ENCODE assay signal across 8 cellular contexts in genomic region chr6:53066059-53066406, GRCh38. TPM values are rescaled to one million over a fixed set of nuclear protein-coding genes. Genes with fewer than 3 reads are reported as not detected.
A peak's percentile ranks its signal among the peaks of the same experiment; 100 is the strongest.
DNase-seq lines count a peak whose midpoint lies in the region; ATAC-seq and TF ChIP-seq lines count a peak whose summit lies in the region.

No MANE protein-coding gene starts in this region.

- ATAC-seq in HCT116 (no peak), T-helper 17 cell (no peak), HG03342 (IDR thresholded peaks at IDR 0.05; ENCODE audit: unreplicated experiment) (no peak)

- H3K27me3 Mint-ChIP-seq in T-helper 17 cell (no peaks in the 10 kb centered on the region), MCF 10A (ENCODE audit: insufficient read depth, unreplicated experiment) (no peaks in the 10 kb centered on the region)

- H3K9me3 ChIP-seq in BE2C, result no peaks in the 10 kb centered on the region
- H3K9me3 ChIP-seq in HCT116 (ENCODE audit: control insufficient read depth in 1 of 2, insufficient read depth in 1 of 2, low read depth in 1 of 2, low read length in 2 of 2), result no peaks in the 10 kb centered on the region
- no peaks in the 10 kb centered on the region for H3K9me3 ChIP-seq in T-helper 17 cell (ENCODE audit: control insufficient read depth, low read length, poor library complexity, severe bottlenecking)
- no peaks in the 10 kb centered on the region for H3K9me3 ChIP-seq in iPS-18a (ENCODE audit: control insufficient read depth, low read depth, low read length)
- no peaks in the 10 kb centered on the region for H3K9me3 ChIP-seq in sigmoid colon

- no peaks in the 10 kb centered on the region for H3K27me3 ChIP-seq in BE2C
- H3K27me3 ChIP-seq in HCT116 (ENCODE audit: insufficient read depth, low read length), result no peaks in the 10 kb centered on the region
- peaks cover 10% of the 10 kb centered on the region for H3K27me3 ChIP-seq in iPS-18a (ENCODE audit: control insufficient read depth, insufficient read depth, low read length)
- no peaks in the 10 kb centered on the region for H3K27me3 ChIP-seq in sigmoid colon

- no peaks in the 10 kb centered on the region for H3K9me2 ChIP-seq in HCT116 (ENCODE audit: insufficient read depth)

- H4K20me1 ChIP-seq in HCT116 (ENCODE audit: insufficient read depth), result no peaks in the 10 kb centered on the region

- H3K4me2 ChIP-seq in HCT116 (ENCODE audit: low read length), result peak overlapping the region; percentile 78

- TF ChIP-seq CTCF in BE2C (IDR thresholded peaks at IDR 0.05; ENCODE audit: low read depth, low read length), result no peak
- TF ChIP-seq CTCF in HCT116 (IDR thresholded peaks at IDR 0.05 in 2 of 3, conservative IDR thresholded peaks at IDR 0.05 in 1 of 3; ENCODE audit: borderline replicate concordance in 1 of 3, insufficient read depth in 1 of 3, low read depth in 2 of 3, low read length in 2 of 3), result no peak
- TF ChIP-seq CTCF in MCF 10A (IDR thresholded peaks at IDR 0.05; ENCODE audit: unreplicated experiment), result no peak
- no peak for TF ChIP-seq CTCF in sigmoid colon (IDR thresholded peaks at IDR 0.05)

- H3K4me3 ChIP-seq in BE2C (ENCODE audit: low read depth, low read length) (peak overlapping the region; percentile 96), HCT116 (replicated peaks in 1 of 2; ENCODE audit: low read depth in 1 of 2, low read length in 2 of 2) (peak overlapping the region; percentile 78 to 84), iPS-18a (ENCODE audit: low read length) (peak overlapping the region; percentile 100), sigmoid colon (peak overlapping the region; percentile 75 to 92 (median 84))

- BruUV-seq in HCT116 (replicated peaks; lab: Mats Ljungman, UMichigan) (no TSS peak), MCF 10A (replicated peaks; lab: Mats Ljungman, UMichigan) (no TSS peak)

- TF ChIP-seq EP300 in sigmoid colon (IDR thresholded peaks at IDR 0.05), result no peak

- H3K4me1 ChIP-seq in BE2C, result peaks cover 20% of the 10 kb centered on the region
- peaks cover 10 to 28% of the 10 kb centered on the region in 2 experiments; a peak in 3 of 4 replicates for H3K4me1 ChIP-seq in HCT116 (ENCODE audit: control insufficient read depth in 1 of 2, insufficient read depth in 2 of 2, low read length in 2 of 2)
- H3K4me1 ChIP-seq in iPS-18a (ENCODE audit: control insufficient read depth, low read depth, low read length), result peaks cover 9% of the 10 kb centered on the region
- H3K4me1 ChIP-seq in sigmoid colon, result peaks cover 0 to 42% (median 37%) of the 10 kb centered on the region in 4 donors

- H3K36me3 Mint-ChIP-seq in T-helper 17 cell (ENCODE audit: low read depth), result no peaks in the 10 kb centered on the region
- H3K36me3 Mint-ChIP-seq in MCF 10A (ENCODE audit: insufficient read depth, unreplicated experiment), result peaks cover 14% of the 10 kb centered on the region

- intact Hi-C loops in HCT116 (cut with micrococcal nuclease), result no loop called here
- intact Hi-C loops in MCF 10A (cut with micrococcal nuclease), result no loop called here
- intact Hi-C loops in sigmoid colon (cut with DNase I), result loop anchor here (5.0 kb wide), 1 partner anchor 76 kb away; no protein-coding TSS in a partner anchor

- H3K36me3 ChIP-seq in BE2C, result no peaks in the 10 kb centered on the region
- no peaks in the 10 kb centered on the region; a peak in 1 of 4 replicates for H3K36me3 ChIP-seq in HCT116 (ENCODE audit: control insufficient read depth in 1 of 2, insufficient read depth in 2 of 2, low read length in 2 of 2)
- H3K36me3 ChIP-seq in iPS-18a (ENCODE audit: control insufficient read depth, low read depth, low read length), result no peaks in the 10 kb centered on the region
- H3K36me3 ChIP-seq in sigmoid colon, result peaks cover 0 to 4% (median 0%) of the 10 kb centered on the region in 4 donors

- no peaks in the 10 kb centered on the region for H3K9me3 Mint-ChIP-seq in MCF 10A (ENCODE audit: unreplicated experiment)

- RAD21 ChIA-PET in HCT116 (lab: Charles Lee; ENCODE audit: low non-redundant PET in 1 of 2, low total read pairs in 2 of 2, uncharacterized antibody in 2 of 2, unreplicated experiment in 2 of 2), result no interaction called here

- peaks cover 39% of the 10 kb centered on the region for H3K79me2 ChIP-seq in HCT116 (ENCODE audit: insufficient read depth, low read length)

- TF ChIP-seq RAD21 in HCT116 (IDR thresholded peaks at IDR 0.05; ENCODE audit: low read depth), result no peak

- no peak for TF ChIP-seq POLR2A in HCT116 (IDR thresholded peaks at IDR 0.05; ENCODE audit: borderline replicate concordance, extremely low read depth, insufficient read depth, insufficient read length)
- TF ChIP-seq POLR2A in sigmoid colon (IDR thresholded peaks at IDR 0.05), result no peak

- H3K27ac Mint-ChIP-seq in T-helper 17 cell (peak overlapping the region; percentile 87), MCF 10A (ENCODE audit: low read depth, unreplicated experiment) (peak overlapping the region; percentile 88)

- POLR2A ChIA-PET in HCT116 (lab: Charles Lee), result no interaction called here
- POLR2A ChIA-PET in MCF 10A (lab: Yijun Ruan, JAX), result interaction anchor here (0.6 to 2.3 kb wide), 14 partner anchors 9 to 729 kb away, joined by 3 to 29 read pairs (median 4); partner anchors contain the start of genes ELOVL5, GSTA4, LRRC1 and TRAM2

- peak; percentile 39 for DNase-seq in BE2C
- DNase-seq in HCT116 (ENCODE audit: low read depth, low spot score), result no peak
- peak in 2 of 3 donors; percentile 13 for DNase-seq in T-helper 17 cell
- DNase-seq in MCF 10A (ENCODE audit: unreplicated experiment), result peak; percentile 35
- peak; percentile 78 for DNase-seq in sigmoid colon
- DNase-seq in middle frontal gyrus (ENCODE audit: extremely low spot score, low spot score), result no peak

- H3K4me1 Mint-ChIP-seq in T-helper 17 cell (peaks cover 30% of the 10 kb centered on the region), MCF 10A (ENCODE audit: insufficient read depth, unreplicated experiment) (peaks cover 11% of the 10 kb centered on the region)

- CTCF ChIA-PET in HCT116 (lab: Charles Lee) (interaction anchor here (0.9 kb wide), 1 partner anchor 71 kb away, joined by 3 read pairs; the partner anchor contains the start of gene GSTA4), MCF 10A (lab: Yijun Ruan, JAX) (interaction anchor here (0.6 to 2.9 kb wide), 10 partner anchors 12 to 553 kb away, joined by 3 to 17 read pairs (median 4); no protein-coding TSS in a partner anchor)

- H3K27ac ChIP-seq in HCT116 (ENCODE audit: low read depth, low read length) (peak overlapping the region; percentile 73), iPS-18a (ENCODE audit: low read length) (no peak overlapping the region), sigmoid colon (peak overlapping the region; percentile 95 to 97 (median 96))

- H3K9ac ChIP-seq in HCT116 (ENCODE audit: low read length), result peak overlapping the region; percentile 81
- H3K9ac ChIP-seq in iPS-18a (ENCODE audit: low read length), result peak overlapping the region; percentile 80

- 0 to 3% methylated on average over 19 of the region's 19 CpGs for WGBS in sigmoid colon, 2 donors

- H3K4me3 Mint-ChIP-seq in T-helper 17 cell (peak overlapping the region; percentile 93), MCF 10A (ENCODE audit: unreplicated experiment) (peak overlapping the region; percentile 95)

- H2AFZ ChIP-seq in HCT116 (ENCODE audit: low read depth, low read length, poor library complexity, severe bottlenecking), result no peak overlapping the region

TF ChIP-seq in HCT116, 20 proteins besides CTCF, POLR2A, EP300 and RAD21 (continues in another document):
- no peak for TF ChIP-seq POLR2AphosphoS5 (IDR thresholded peaks at IDR 0.05; ENCODE audit: low read depth, low read length)
- TF ChIP-seq ZNF274 (IDR thresholded peaks at IDR 0.05; ENCODE audit: low read depth, low read length), result no peak
- no peak; the same call in 1 of the 2 replicates for TF ChIP-seq MAX (IDR thresholded peaks at IDR 0.05)
- TF ChIP-seq REST (IDR thresholded peaks at IDR 0.05; ENCODE audit: low read depth), result no peak
- TF ChIP-seq CEBPB (IDR thresholded peaks at IDR 0.05; ENCODE audit: low read depth), result no peak
- TF ChIP-seq SP1 (IDR thresholded peaks at IDR 0.05; ENCODE audit: low read depth), result no peak
- TF ChIP-seq ZFX (IDR thresholded peaks at IDR 0.05), result no peak

RNA-seq across cellular contexts. Expression of gene FBXO9, which starts 0.8 kb away (rescaled TPM):
- 85.9 TPM for polyA plus RNA-seq in BE2C (2012; ENCODE audit: insufficient read depth, insufficient read length, low read depth)
- 71.0 TPM for total RNA-seq in HCT116 (2021; ENCODE audit: unreplicated experiment)
- polyA plus RNA-seq in HCT116 (2012), result 32.8 and 36.0 TPM in 2 replicates
- 10 to 100 TPM; 59.0 to 68.6 TPM for total RNA-seq in T-helper 17 cell
- total RNA-seq in MCF 10A (2022), result 54.4 and 63.6 TPM in 2 replicates
- 10 to 100 TPM; 41.9 to 63.1 (median 53.0) TPM for total RNA-seq in sigmoid colon
- 10 to 100 TPM; 22.4 to 33.8 (median 29.4) TPM for polyA plus RNA-seq in sigmoid colon

RNA-seq across cellular contexts. Expression of gene CILK1, which starts 4.4 kb away (rescaled TPM):
- 4.8 TPM for polyA plus RNA-seq in BE2C (2012; ENCODE audit: insufficient read depth, insufficient read length, low read depth)
- 10.7 TPM for total RNA-seq in HCT116 (2021; ENCODE audit: unreplicated experiment)
- polyA plus RNA-seq in HCT116 (2012), result 3.2 and 4.2 TPM in 2 replicates
- total RNA-seq in T-helper 17 cell, result 1 to 10 TPM; 7.4 to 8.2 TPM
- 4.4 and 5.3 TPM in 2 replicates for total RNA-seq in MCF 10A (2022)
- 10 to 100 TPM; 22.4 to 28.8 (median 23.9) TPM for total RNA-seq in sigmoid colon
- polyA plus RNA-seq in sigmoid colon, result 1 to 10 TPM; 6.6 to 9.7 (median 7.3) TPM

Comparison
In these comparisons a context has a peak if more than half of its experiments do, and no peak if none do; other contexts are left out.
1. DNase-seq: peak in BE2C (single experiment), T-helper 17 cell (2 of 3), MCF 10A (single experiment) and sigmoid colon (single experiment); none in HCT116 (single experiment) and middle frontal gyrus (single experiment).
2. Peak in every context shown above with its lines, with median percentiles within 50 percentile points of each other: H3K4me3 ChIP-seq.